In the genomic region with DNA sequence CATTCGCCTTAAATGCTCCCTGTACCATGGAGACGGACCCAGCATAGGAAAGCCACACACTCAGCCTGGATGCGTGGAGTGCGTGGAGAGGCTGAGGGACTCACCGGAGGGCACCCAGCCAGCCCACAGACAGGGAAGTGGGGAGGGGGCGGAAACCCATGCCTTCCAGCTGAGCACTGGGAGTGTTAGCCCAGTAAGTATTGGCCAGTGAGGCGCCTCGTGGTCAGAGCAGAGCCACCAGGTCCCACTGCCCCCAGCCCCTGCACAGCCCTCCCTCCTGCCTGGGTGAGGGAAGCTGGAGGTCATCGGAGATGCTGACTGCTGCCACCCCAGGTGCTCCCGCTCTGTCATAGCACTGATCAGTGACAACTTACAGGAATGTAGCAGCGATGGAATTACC, we compare ENCODE assay signal across 21 cellular contexts. TPM values are rescaled to one million over a fixed set of nuclear protein-coding genes. Genes with fewer than 3 reads are reported as not detected.
DNase-seq lines count a peak whose midpoint lies in the region; ATAC-seq, FAIRE-seq and TF ChIP-seq lines count a peak whose summit lies in the region.
"Had no signal": no experiment of that assay in that cellular context is flagged by ENCODE, and none has a peak within 500 bp of the region (broad histone marks: within the 10 kb centered on the region; RNA-seq: fewer than 3 reads in every experiment).

No MANE protein-coding gene starts in this region.

- H3K36me3 ChIP-seq in GM23338 (ENCODE audit: insufficient read depth) = no peaks in the 10 kb centered on the region
- H3K36me3 ChIP-seq in HUES6 (ENCODE audit: control insufficient read depth, insufficient read depth, low read length) = no peaks in the 10 kb centered on the region
- H3K36me3 ChIP-seq in endothelial cell of umbilical vein (ENCODE audit: control insufficient read depth in 2 of 2, extremely low read depth in 1 of 2, insufficient read depth in 2 of 2, low read length in 2 of 2) = no peaks in the 10 kb centered on the region
- H3K36me3 ChIP-seq in neural progenitor cell = no peaks in the 10 kb centered on the region
- H3K36me3 ChIP-seq: BE2C, HAP-1 had no signal

- no peaks in the 10 kb centered on the region for H3K9me2 ChIP-seq in GM23338 (ENCODE audit: insufficient read depth)

- H2AFZ ChIP-seq in GM23338 (no peak overlapping the region), endothelial cell of umbilical vein (ENCODE audit: low read depth, low read length) (no peak overlapping the region), neural progenitor cell (replicated peaks) (peak overlapping the region; percentile 48)

- H3F3A ChIP-seq in GM23338 (replicated peaks; ENCODE audit: low read depth) (0 out of 2 replicates have a peak, but pooled peaks cover 3% of the 10 kb centered on the region), neural progenitor cell (ENCODE audit: low read depth) (peaks cover 19% of the 10 kb centered on the region)

- no peak overlapping the region for H3K27ac ChIP-seq in GM23338 (ENCODE audit: low read depth)
- H3K27ac ChIP-seq in HUES6 (ENCODE audit: low read depth, low read length) = no peak overlapping the region
- no peak overlapping the region for H3K27ac ChIP-seq in endothelial cell of umbilical vein (ENCODE audit: insufficient read depth, low read depth, low read length)
- no peak overlapping the region for H3K27ac ChIP-seq in neural progenitor cell
- H3K27ac ChIP-seq: A549, C4-2B had no signal

- H3K4me3 ChIP-seq in GM23338 = no peak overlapping the region
- peak overlapping the region; percentile 5; the same call in 1 of the 2 replicates for H3K4me3 ChIP-seq in HUES6 (ENCODE audit: low read depth, low read length)
- no peak overlapping the region for H3K4me3 ChIP-seq in endothelial cell of umbilical vein (replicated peaks in 1 of 3; ENCODE audit: insufficient read depth in 1 of 3, low read depth in 1 of 3, low read length in 3 of 3)
- no peak overlapping the region for H3K4me3 ChIP-seq in neural progenitor cell
- H3K4me3 ChIP-seq: A549, HAP-1 had no signal

- H3K27ac Mint-ChIP-seq in GM23338 = no peak overlapping the region
- peak overlapping the region; percentile 65 for H3K27ac Mint-ChIP-seq in neural progenitor cell
- H3K27ac Mint-ChIP-seq: CD4-positive, alpha-beta memory T cell had no signal

- dilution Hi-C loops in endothelial cell of umbilical vein (cut with MboI; ENCODE audit: extremely low pct_ligation_motif_present, low sequenced_read_pairs) = no loop called here

- H4K20me1 ChIP-seq in GM23338 (replicated peaks; ENCODE audit: insufficient read depth) (no peaks in the 10 kb centered on the region), endothelial cell of umbilical vein (replicated peaks; ENCODE audit: control insufficient read depth, extremely low read depth, insufficient read depth, low read length) (no peaks in the 10 kb centered on the region), neural progenitor cell (ENCODE audit: low read depth) (no peaks in the 10 kb centered on the region)

- H3K4me1 ChIP-seq in GM23338 (ENCODE audit: insufficient read depth) = peaks cover 57% of the 10 kb centered on the region
- H3K4me1 ChIP-seq in HUES6 (ENCODE audit: control insufficient read depth, insufficient read depth, low read length) = peaks cover 65% of the 10 kb centered on the region
- no peaks in the 10 kb centered on the region for H3K4me1 ChIP-seq in endothelial cell of umbilical vein (ENCODE audit: control insufficient read depth, extremely low read depth, insufficient read depth, low read length)
- peaks cover 9% of the 10 kb centered on the region for H3K4me1 ChIP-seq in neural progenitor cell
- H3K4me1 ChIP-seq: A549, BE2C had no signal

- FAIRE-seq in endothelial cell of umbilical vein (lab: Jason Lieb, UNC) = peak; percentile 61
- FAIRE-seq: GM12892, HepG2 had no signal

- H3K9me3 Mint-ChIP-seq in GM23338 = peaks cover 3% of the 10 kb centered on the region; the same call in 2 of the 3 replicates
- H3K9me3 Mint-ChIP-seq in neural progenitor cell = no peaks in the 10 kb centered on the region
- H3K9me3 Mint-ChIP-seq: CD4-positive, alpha-beta memory T cell had no signal

- H3K36me3 Mint-ChIP-seq in GM23338 (ENCODE audit: low read depth) = no peaks in the 10 kb centered on the region
- no peaks in the 10 kb centered on the region for H3K36me3 Mint-ChIP-seq in neural progenitor cell
- H3K36me3 Mint-ChIP-seq: CD4-positive, alpha-beta memory T cell had no signal

- H3K9ac ChIP-seq in HUES6 (ENCODE audit: low read length) = no peak overlapping the region
- H3K9ac ChIP-seq in endothelial cell of umbilical vein (replicated peaks; ENCODE audit: extremely low read depth, insufficient read depth, low read length) = no peak overlapping the region
- no peak overlapping the region for H3K9ac ChIP-seq in neural progenitor cell

- CTCF ChIA-PET in endothelial cell of umbilical vein (lab: Charles Lee) = interaction anchor here (0.6 to 1.1 kb wide), 2 partner anchors 122 to 428 kb away, joined by 3 read pairs; no protein-coding TSS in a partner anchor

- peaks cover 57% of the 10 kb centered on the region for H3K4me1 Mint-ChIP-seq in GM23338
- peaks cover 19% of the 10 kb centered on the region for H3K4me1 Mint-ChIP-seq in neural progenitor cell

- no peaks in the 10 kb centered on the region for H3K9me1 ChIP-seq in endothelial cell of umbilical vein (replicated peaks; ENCODE audit: control insufficient read depth, extremely low read depth, insufficient read depth, low read length)

- no peak for TF ChIP-seq CTCF in GM23338 (conservative IDR thresholded peaks at IDR 0.05; ENCODE audit: low read depth in 2 of 2)
- TF ChIP-seq CTCF in endothelial cell of umbilical vein (IDR thresholded peaks at IDR 0.05; ENCODE audit: extremely low read depth in 1 of 2, insufficient read depth in 1 of 2, low read depth in 1 of 2, low read length in 2 of 2) = no peak
- no peak for TF ChIP-seq CTCF in neural progenitor cell (IDR thresholded peaks at IDR 0.05)

- H3K79me2 ChIP-seq in GM23338 (replicated peaks; ENCODE audit: insufficient read depth) = no peaks in the 10 kb centered on the region
- H3K79me2 ChIP-seq in endothelial cell of umbilical vein (ENCODE audit: control insufficient read depth, insufficient read depth, low read length) = no peaks in the 10 kb centered on the region
- H3K79me2 ChIP-seq in neural progenitor cell (ENCODE audit: low read depth) = no peaks in the 10 kb centered on the region

- no TSS peak for BruUV-seq in endothelial cell of umbilical vein (replicated peaks; lab: Mats Ljungman, UMichigan)

- no peak for DNase-seq in GM23338 (ENCODE audit: low spot score)
- no peak for DNase-seq in endothelial cell of umbilical vein (ENCODE audit: low read depth, low spot score)
- peak; percentile 23 for DNase-seq in neural progenitor cell (ENCODE audit: low spot score)
- DNase-seq in NCI-H1436 (lab: John Stamatoyannopoulos, UW) = no peak
- DNase-seq in Kasumi-1 (lab: John Stamatoyannopoulos, UW) = no peak
- DNase-seq in activated naive CD4-positive, alpha-beta T cell (lab: John Stamatoyannopoulos, UW) = no peak
- DNase-seq: BE2C; CD4-positive, alpha-beta memory T cell; DMS153; DMS79 treated with DMSO at 0.1 percent for 48 hours; EL; GDM1; GOT3 had no signal

- intact Hi-C loops in endothelial cell of umbilical vein (cut with micrococcal nuclease) = no loop called here

- H3K4me3 Mint-ChIP-seq in GM23338 (no peak overlapping the region), neural progenitor cell (no peak overlapping the region)
- H3K4me3 Mint-ChIP-seq: CD4-positive, alpha-beta memory T cell had no signal

- H3K4me2 ChIP-seq in GM23338 (no peak overlapping the region), endothelial cell of umbilical vein (ENCODE audit: insufficient read depth, low read length) (no peak overlapping the region), neural progenitor cell (no peak overlapping the region)
- H3K4me2 ChIP-seq: A549 had no signal

- POLR2A ChIA-PET in endothelial cell of umbilical vein (lab: Charles Lee) = no interaction called here

- no peaks in the 10 kb centered on the region for H3K9me3 ChIP-seq in HUES6 (ENCODE audit: control insufficient read depth, insufficient read depth, low read depth, low read length)
- no peaks in the 10 kb centered on the region for H3K9me3 ChIP-seq in endothelial cell of umbilical vein (replicated peaks; ENCODE audit: control insufficient read depth, insufficient read depth, low read length)
- H3K9me3 ChIP-seq in neural progenitor cell (ENCODE audit: low read depth) = no peaks in the 10 kb centered on the region
- H3K9me3 ChIP-seq: A549, BE2C, HAP-1 had no signal

- H3K27me3 ChIP-seq in GM23338 (ENCODE audit: insufficient read depth) (peaks cover 24% of the 10 kb centered on the region), HUES6 (ENCODE audit: control insufficient read depth, insufficient read depth, low read length) (peaks cover 19% of the 10 kb centered on the region), endothelial cell of umbilical vein (ENCODE audit: control insufficient read depth in 2 of 2, insufficient read depth in 2 of 2, low read length in 2 of 2) (peaks cover 0 to 3% of the 10 kb centered on the region in 2 experiments), neural progenitor cell (peaks cover 7% of the 10 kb centered on the region)
- H3K27me3 ChIP-seq: BE2C had no signal

- H3K27me3 Mint-ChIP-seq in GM23338 (ENCODE audit: insufficient read depth, low read depth, poor library complexity) (peaks cover 25% of the 10 kb centered on the region), neural progenitor cell (ENCODE audit: insufficient read depth, low read depth) (peaks cover 13% of the 10 kb centered on the region)

- no peak for TF ChIP-seq POLR2A in endothelial cell of umbilical vein (IDR thresholded peaks at IDR 0.05; ENCODE audit: low read depth, low read length)

- peak; percentile 7; the same call in 1 of the 3 replicates for ATAC-seq in GM23338
- ATAC-seq: A549, HepG2 had no signal

TF ChIP-seq in GM23338, 12 proteins besides CTCF, POLR2A, EP300 and RAD21 (continues in another document):
- TF ChIP-seq ZNF114 (CRISPR knock-in tag; IDR thresholded peaks at IDR 0.05) = no peak
- no peak for TF ChIP-seq POLR2AphosphoS5 (IDR thresholded peaks at IDR 0.05; ENCODE audit: low read depth)

TF ChIP-seq in endothelial cell of umbilical vein, 7 proteins besides CTCF, POLR2A, EP300 and RAD21 (continues in another document):
- TF ChIP-seq POLR2AphosphoS5 (IDR thresholded peaks at IDR 0.05; ENCODE audit: insufficient read depth, low read depth, low read length) (no peak), GATA2 (IDR thresholded peaks at IDR 0.05; ENCODE audit: insufficient read depth, insufficient read length, low read depth, low read length) (no peak)

RNA-seq across cellular contexts. Expression of a gene that starts 15.3 kb away (rescaled TPM):
- total RNA-seq in GM23338 (2014; rRNA removed; shearing (Covaris generic)) = not detected in 2 replicates
- polyA plus RNA-seq in GM23338 (2016; fragmentation: Nextera tagmentation; extraction: Ambion mirVana) (not detected in 2 replicates), endothelial cell of umbilical vein (not detected in 2 replicates)
- total RNA-seq in endothelial cell of umbilical vein (not detected in 2 replicates), neural progenitor cell (ENCODE audit: low replicate concordance) (not detected in 2 replicates)
- not detected in 2 replicates for polyA plus RNA-seq in endothelial cell of umbilical vein (2011; cell fraction: cytosol; rRNA removed)
- polyA plus RNA-seq in endothelial cell of umbilical vein (2011; cell fraction: nucleus; rRNA removed) = not detected in 2 replicates
- not detected in 2 replicates for polyA plus RNA-seq in endothelial cell of umbilical vein (2012)
- polyA minus RNA-seq in endothelial cell of umbilical vein = not detected in 2 replicates
- polyA minus RNA-seq in endothelial cell of umbilical vein (2011; cell fraction: cytosol; rRNA and poly(A)+ RNA removed) = not detected
- not detected in 2 replicates for polyA minus RNA-seq in endothelial cell of umbilical vein (2011; cell fraction: nucleus; rRNA and poly(A)+ RNA removed)
- total RNA-seq: CD4-positive, alpha-beta memory T cell; HepG2; HT-29 had no signal
- polyA plus RNA-seq: A549; AG04450; CD4-positive, alpha-beta memory T cell; HepG2 had no signal
